In the genomic region with DNA sequence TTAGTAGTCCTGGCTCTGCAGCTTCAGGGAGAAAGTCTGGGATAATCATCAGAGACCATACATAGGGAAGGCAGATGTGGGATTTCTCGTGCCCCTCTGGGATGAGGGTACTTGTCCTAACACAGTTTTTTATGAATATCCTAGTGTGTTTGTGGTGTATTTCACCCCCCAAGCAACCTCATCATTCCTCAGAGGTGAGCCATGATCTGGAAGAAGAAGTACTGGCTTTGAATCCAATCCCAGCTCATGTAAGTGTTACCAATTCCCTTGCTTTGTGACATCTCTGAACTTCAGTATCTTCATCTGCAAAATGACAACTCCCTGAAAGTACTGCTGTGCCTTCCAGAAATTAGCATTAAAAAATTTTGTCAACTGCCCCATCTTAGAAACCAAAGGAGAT, we compare ENCODE assay signal across 21 cellular contexts.
"Had no signal": no experiment of that assay in that cellular context is flagged by ENCODE, and none has a peak within 500 bp of the region (broad histone marks: within the 10 kb centered on the region; RNA-seq: fewer than 3 reads in every experiment).

No MANE protein-coding gene starts in this region.

- H3K27ac ChIP-seq: KMS-11, SJSA1, SK-N-MC had no signal

- H3K9me3 ChIP-seq: SJSA1 had no signal

- H3K4me2 ChIP-seq: KMS-11 had no signal

- H3K9ac ChIP-seq: KMS-11 had no signal

- DNase-seq: Kasumi-1, MM.1S, NCI-H1092 treated with DMSO at 0.1 percent for 48 hours, NCI-H1436, NCI-H187, NCI-H2029, NCI-H2081 treated with DMSO at 0.1 percent for 48 hours, NCI-H2171, NCI-H226, NCI-H446, NCI-H510A, NCI-H524 treated with DMSO at 0.1 percent for 48 hours, NCI-H69, NCI-H774, Right ventricle myocardium superior, RPMI8226, SIG-M5 had no signal

- H3K27me3 ChIP-seq: SJSA1 had no signal

- H3K36me3 ChIP-seq: SJSA1 had no signal

- H3K4me3 ChIP-seq: K562, SJSA1, SK-N-MC had no signal
